In genomic region chr7:21269021-21269420, GRCh38 we compare ENCODE assay signal across 17 cellular contexts.
"Had no signal": no experiment of that assay in that cellular context is flagged by ENCODE, and none has a peak within 500 bp of the region (broad histone marks: within the 10 kb centered on the region; RNA-seq: fewer than 3 reads in every experiment).

No MANE protein-coding gene starts in this region.

- H3K27ac ChIP-seq: SJCRH30, SK-N-MC had no signal

- DNase-seq: KBM-7, MV-4-11, NCI-H1048, NCI-H1105, NCI-H1417, NCI-H1436 treated with DMSO at 0.1 percent for 48 hours, NCI-H1694, NCI-H187 treated with DMSO at 0.1 percent for 48 hours, NCI-H2029 treated with DMSO at 0.1 percent for 48 hours, NCI-H2227 treated with DMSO at 0.1 percent for 48 hours, NCI-H526, PC-3, SHP77 treated with DMSO at 0.1 percent for 48 hours, SJCRH30 had no signal

- H3K4me1 ChIP-seq: SJCRH30 had no signal

- H3K4me3 ChIP-seq: SJCRH30, SK-N-MC had no signal

- ATAC-seq: Panc1, PC-3, Right ventricle myocardium inferior had no signal

- H3K9me3 ChIP-seq: SJCRH30 had no signal

- H3K36me3 ChIP-seq: SJCRH30 had no signal
